Comparison of ENCODE assay signal across 1 cellular context in genomic region chr2:239012228-239012627, GRCh38.
TF ChIP-seq lines count a peak whose summit lies in the region.

No MANE protein-coding gene starts in this region.

TF ChIP-seq in HepG2, 621 proteins besides CTCF, POLR2A, EP300 and RAD21 (continued from another document):
- TF ChIP-seq ARID5B (CRISPR knock-in tag; IDR thresholded peaks at IDR 0.05) (no peak), PBX3 (CRISPR knock-in tag; IDR thresholded peaks at IDR 0.05; ENCODE audit: borderline replicate concordance) (no peak), STAT6 (CRISPR knock-in tag; IDR thresholded peaks at IDR 0.05; ENCODE audit: borderline replicate concordance) (no peak), ZZZ3 (CRISPR knock-in tag; IDR thresholded peaks at IDR 0.05; ENCODE audit: borderline replicate concordance) (no peak)
TF ChIP-seq in HepG2: peak in this region for 0.
